In the genomic region with DNA sequence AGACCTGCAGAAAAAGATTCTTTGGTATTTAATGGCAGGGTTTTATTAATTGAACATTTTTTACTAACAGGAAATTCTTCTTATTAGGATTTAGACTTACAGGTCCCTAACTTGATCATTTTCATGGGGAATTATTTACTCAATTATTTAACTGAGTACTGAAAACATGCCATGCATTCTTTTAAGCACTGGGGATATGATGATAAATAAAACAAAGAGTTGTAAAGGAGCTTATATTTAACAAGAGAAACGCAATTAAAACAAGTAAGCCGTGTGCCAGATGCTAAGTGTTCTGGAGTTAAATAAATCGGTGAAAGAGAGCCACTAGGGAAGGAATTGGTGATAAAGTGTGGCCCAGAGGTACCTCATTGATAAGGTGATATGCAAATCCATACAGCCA, we compare ENCODE assay signal across 1 cellular context.
TF ChIP-seq lines count a peak whose summit lies in the region.

No MANE protein-coding gene starts in this region.

TF ChIP-seq in A549, 52 proteins besides CTCF, POLR2A, EP300 and RAD21 (continued from another document):
- TF ChIP-seq, protein P1, sequence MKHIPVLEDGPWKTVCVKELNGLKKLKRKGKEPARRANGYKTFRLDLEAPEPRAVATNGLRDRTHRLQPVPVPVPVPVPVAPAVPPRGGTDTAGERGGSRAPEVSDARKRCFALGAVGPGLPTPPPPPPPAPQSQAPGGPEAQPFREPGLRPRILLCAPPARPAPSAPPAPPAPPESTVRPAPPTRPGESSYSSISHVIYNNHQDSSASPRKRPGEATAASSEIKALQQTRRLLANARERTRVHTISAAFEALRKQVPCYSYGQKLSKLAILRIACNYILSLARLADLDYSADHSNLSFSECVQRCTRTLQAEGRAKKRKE (CRISPR knock-in tag; IDR thresholded peaks at IDR 0.05; ENCODE audit: low read depth) = no peak
- TF ChIP-seq RARB (CRISPR knock-in tag; IDR thresholded peaks at IDR 0.05) (no peak), EHMT2 (IDR thresholded peaks at IDR 0.05; ENCODE audit: low read depth) (no peak), CHD4 (IDR thresholded peaks at IDR 0.05; ENCODE audit: borderline replicate concordance) (no peak), FOSB (CRISPR knock-in tag; IDR thresholded peaks at IDR 0.05) (no peak), RFX5 (IDR thresholded peaks at IDR 0.05) (no peak), POLR2AphosphoS2 (conservative IDR thresholded peaks at IDR 0.05; ENCODE audit: low read length) (no peak), BHLHE40 (IDR thresholded peaks at IDR 0.05; ENCODE audit: low read depth, low read length) (no peak), MAZ (IDR thresholded peaks at IDR 0.05; ENCODE audit: borderline replicate concordance, low read depth, low read length) (no peak), MYC (IDR thresholded peaks at IDR 0.05; ENCODE audit: borderline replicate concordance, low read length) (no peak), CEBPB (IDR thresholded peaks at IDR 0.05) (no peak), CBX2 (IDR thresholded peaks at IDR 0.05; ENCODE audit: borderline replicate concordance, low read depth) (no peak)
- TF ChIP-seq, protein P2, sequence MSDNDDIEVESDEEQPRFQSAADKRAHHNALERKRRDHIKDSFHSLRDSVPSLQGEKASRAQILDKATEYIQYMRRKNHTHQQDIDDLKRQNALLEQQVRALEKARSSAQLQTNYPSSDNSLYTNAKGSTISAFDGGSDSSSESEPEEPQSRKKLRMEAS (IDR thresholded peaks at IDR 0.05) = no peak
- TF ChIP-seq, protein P3, sequence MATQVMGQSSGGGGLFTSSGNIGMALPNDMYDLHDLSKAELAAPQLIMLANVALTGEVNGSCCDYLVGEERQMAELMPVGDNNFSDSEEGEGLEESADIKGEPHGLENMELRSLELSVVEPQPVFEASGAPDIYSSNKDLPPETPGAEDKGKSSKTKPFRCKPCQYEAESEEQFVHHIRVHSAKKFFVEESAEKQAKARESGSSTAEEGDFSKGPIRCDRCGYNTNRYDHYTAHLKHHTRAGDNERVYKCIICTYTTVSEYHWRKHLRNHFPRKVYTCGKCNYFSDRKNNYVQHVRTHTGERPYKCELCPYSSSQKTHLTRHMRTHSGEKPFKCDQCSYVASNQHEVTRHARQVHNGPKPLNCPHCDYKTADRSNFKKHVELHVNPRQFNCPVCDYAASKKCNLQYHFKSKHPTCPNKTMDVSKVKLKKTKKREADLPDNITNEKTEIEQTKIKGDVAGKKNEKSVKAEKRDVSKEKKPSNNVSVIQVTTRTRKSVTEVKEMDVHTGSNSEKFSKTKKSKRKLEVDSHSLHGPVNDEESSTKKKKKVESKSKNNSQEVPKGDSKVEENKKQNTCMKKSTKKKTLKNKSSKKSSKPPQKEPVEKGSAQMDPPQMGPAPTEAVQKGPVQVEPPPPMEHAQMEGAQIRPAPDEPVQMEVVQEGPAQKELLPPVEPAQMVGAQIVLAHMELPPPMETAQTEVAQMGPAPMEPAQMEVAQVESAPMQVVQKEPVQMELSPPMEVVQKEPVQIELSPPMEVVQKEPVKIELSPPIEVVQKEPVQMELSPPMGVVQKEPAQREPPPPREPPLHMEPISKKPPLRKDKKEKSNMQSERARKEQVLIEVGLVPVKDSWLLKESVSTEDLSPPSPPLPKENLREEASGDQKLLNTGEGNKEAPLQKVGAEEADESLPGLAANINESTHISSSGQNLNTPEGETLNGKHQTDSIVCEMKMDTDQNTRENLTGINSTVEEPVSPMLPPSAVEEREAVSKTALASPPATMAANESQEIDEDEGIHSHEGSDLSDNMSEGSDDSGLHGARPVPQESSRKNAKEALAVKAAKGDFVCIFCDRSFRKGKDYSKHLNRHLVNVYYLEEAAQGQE (IDR thresholded peaks at IDR 0.05) = no peak
